ENCODE assay signal across 10 cellular contexts in the genomic region with DNA sequence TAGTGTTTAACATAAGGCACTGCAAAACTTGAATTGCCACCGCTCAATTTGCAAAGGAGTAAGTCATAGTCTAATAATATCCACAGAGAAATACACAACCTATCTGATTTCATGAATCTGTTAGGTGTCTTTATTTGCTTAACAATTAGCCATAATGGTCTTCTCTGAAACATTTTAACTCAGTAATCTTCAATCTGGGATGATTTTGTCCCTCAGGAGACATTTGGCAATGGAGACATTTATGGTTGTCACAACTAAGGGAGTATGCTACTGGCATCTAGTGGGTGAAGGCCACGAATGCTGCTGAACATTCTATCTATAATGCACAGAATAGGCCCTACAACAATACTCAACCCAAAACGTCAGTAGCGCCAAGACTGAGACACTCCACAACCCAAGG. TPM values are rescaled to one million over a fixed set of nuclear protein-coding genes. Genes with fewer than 3 reads are reported as not detected.
DNase-seq lines count a peak whose midpoint lies in the region; ATAC-seq and TF ChIP-seq lines count a peak whose summit lies in the region.
"Had no signal": no experiment of that assay in that cellular context is flagged by ENCODE, and none has a peak within 500 bp of the region (broad histone marks: within the 10 kb centered on the region; RNA-seq: fewer than 3 reads in every experiment).

No MANE protein-coding gene starts in this region.

- DNase-seq in DMS 273 (lab: John Stamatoyannopoulos, UW; ENCODE audit: unreplicated experiment) = peak; percentile 11
- DNase-seq in DMS 273 treated with DMSO at 0.1 percent for 48 hours (lab: John Stamatoyannopoulos, UW) = no peak
- DNase-seq in MV-4-11 (lab: John Stamatoyannopoulos, UW) = peak; percentile 34
- DNase-seq in stimulated activated CD4-positive, alpha-beta T cell treated with anti-CD3 and anti-CD28 coated beads, Interleukin-4, amount 100 ng/mL, for 1 hour = no peak
- DNase-seq: 8988T, left lung had no signal

- TF ChIP-seq CTCF in brain (conservative IDR thresholded peaks at IDR 0.05) (no peak), nephron (IDR thresholded peaks at IDR 0.05; ENCODE audit: unreplicated experiment in 3 of 3) (no peak)

- peaks cover 7% of the 10 kb centered on the region for H3K27me3 Mint-ChIP-seq in brain
- H3K27me3 Mint-ChIP-seq in nephron (ENCODE audit: low read depth) = no peaks in the 10 kb centered on the region

- H3K4me1 Mint-ChIP-seq in brain (peaks cover 58% of the 10 kb centered on the region), nephron (peaks cover 22% of the 10 kb centered on the region)

- peak overlapping the region in 4 of 5 experiments; percentile 48 to 84 (median 72) for H3K27ac Mint-ChIP-seq in brain
- peak overlapping the region; percentile 13 to 52 (median 27) for H3K27ac Mint-ChIP-seq in nephron

- ATAC-seq in GM21619 (IDR thresholded peaks at IDR 0.05; ENCODE audit: unreplicated experiment) (no peak), GM21515 (IDR thresholded peaks at IDR 0.05; ENCODE audit: unreplicated experiment) (no peak)
- ATAC-seq: left lung had no signal

- peaks cover 47% of the 10 kb centered on the region for H3K36me3 Mint-ChIP-seq in brain
- peaks cover 10% of the 10 kb centered on the region for H3K36me3 Mint-ChIP-seq in nephron (ENCODE audit: low read depth)

- H3K4me3 Mint-ChIP-seq in brain (peak overlapping the region in 4 of 5 experiments; percentile 4 to 70 (median 49)), nephron (peak overlapping the region; percentile 18 to 51 (median 51))

- H3K9me3 Mint-ChIP-seq in brain (peaks cover 0 to 4% (median 0%) of the 10 kb centered on the region in 5 experiments), nephron (no peaks in the 10 kb centered on the region)

RNA-seq across cellular contexts. Expression of gene UBE2G1, which starts 4.3 kb away (rescaled TPM):
- 45.3 TPM for polyA plus RNA-seq in brain (ENCODE audit: insufficient read depth, low read depth, low replicate concordance)

Comparison
In these comparisons a context has a peak if more than half of its experiments do, and no peak if none do; other contexts are left out.
1. DNase-seq: peak in DMS 273 (single experiment) and MV-4-11 (single experiment); none in DMS 273 treated with DMSO at 0.1 percent for 48 hours (single experiment) and stimulated activated CD4-positive, alpha-beta T cell treated with anti-CD3 and anti-CD28 coated beads, Interleukin-4, amount 100 ng/mL, for 1 hour (single experiment).